8 cellular contexts compared by ENCODE assay signal in genomic region chr1:11980676-11980972, GRCh38. TPM values are rescaled to one million over a fixed set of nuclear protein-coding genes. Genes with fewer than 3 reads are reported as not detected.
A peak's percentile ranks its signal among the peaks of the same experiment; 100 is the strongest.
DNase-seq lines count a peak whose midpoint lies in the region; ATAC-seq and TF ChIP-seq lines count a peak whose summit lies in the region.

No MANE protein-coding gene starts in this region.

- peaks cover 26% of the 10 kb centered on the region for H3K36me3 ChIP-seq in skeletal muscle satellite cell (ENCODE audit: insufficient read depth, low read length)

- H4K8ac ChIP-seq in H9 (replicated peaks; ENCODE audit: insufficient read length, low read depth, low read length), result no peak overlapping the region

- no peak overlapping the region for H2BK20ac ChIP-seq in H9 (ENCODE audit: low read depth, low read length, poor library complexity, severe bottlenecking)

- WGBS in H9 (ENCODE audit: extremely low coverage, insufficient read length, low lambda C conversion rate), result no CpG with 5 or more reads among the region's 12 CpGs

- H3K9me3 Mint-ChIP-seq in H9, result no peaks in the 10 kb centered on the region
- H3K9me3 Mint-ChIP-seq in T-helper 2 cell treated with Interferon-gamma antibody and Interleukin-4, amounts not matched to agents 5 μg/mL and 100 μg/mL, for 36 hours, result no peaks in the 10 kb centered on the region

- peak overlapping the region; percentile 9 for H3K18ac ChIP-seq in H9 (ENCODE audit: insufficient read length, low read depth, low read length)

- H2BK120ac ChIP-seq in H9 (ENCODE audit: low read depth, low read length, poor library complexity, severe bottlenecking), result no peak overlapping the region

- H3K14ac ChIP-seq in H9 (ENCODE audit: insufficient read depth, low read length), result 0 out of 2 replicates have a peak overlapping the region, but pooled peaks have one; percentile 16

- H3K4me1 ChIP-seq in H9 (ENCODE audit: insufficient read depth, low read length), result no peaks in the 10 kb centered on the region; the same call in 1 of the 2 replicates
- H3K4me1 ChIP-seq in foreskin keratinocyte, result peaks cover 8% of the 10 kb centered on the region
- H3K4me1 ChIP-seq in skeletal muscle satellite cell (ENCODE audit: control insufficient read depth, insufficient read depth, low read length), result peaks cover 25% of the 10 kb centered on the region

- no peak overlapping the region for H3K4ac ChIP-seq in H9 (ENCODE audit: low read depth, low read length)

- H3K27me3 ChIP-seq in H9 (ENCODE audit: insufficient read depth, low read length), result no peaks in the 10 kb centered on the region
- H3K27me3 ChIP-seq in foreskin keratinocyte, result no peaks in the 10 kb centered on the region
- no peaks in the 10 kb centered on the region for H3K27me3 ChIP-seq in skeletal muscle satellite cell (ENCODE audit: control insufficient read depth, insufficient read depth, low read length)

- no peak overlapping the region for H3K56ac ChIP-seq in H9 (ENCODE audit: insufficient read length, low read depth, low read length)

- peaks cover 9% of the 10 kb centered on the region for H3K23me2 ChIP-seq in H9 (ENCODE audit: insufficient read length, low read depth, low read length, poor library complexity, severe bottlenecking)

- no peak overlapping the region for H4K91ac ChIP-seq in H9 (ENCODE audit: insufficient read length, low read depth, low read length)

- no peaks in the 10 kb centered on the region for H3K9me3 ChIP-seq in H9 (ENCODE audit: control insufficient read depth, low read depth, low read length)
- no peaks in the 10 kb centered on the region for H3K9me3 ChIP-seq in skeletal muscle satellite cell (replicated peaks; ENCODE audit: low read length)

- H3K27ac ChIP-seq in H9 (ENCODE audit: insufficient read length, low read depth, low read length), result no peak overlapping the region
- H3K27ac ChIP-seq in foreskin keratinocyte, result peak overlapping the region; percentile 77

- no peak overlapping the region for H2BK5ac ChIP-seq in H9 (ENCODE audit: insufficient read length, low read length)

- H3K27me3 Mint-ChIP-seq in H9 (ENCODE audit: low read depth), result no peaks in the 10 kb centered on the region; the same call in 1 of the 2 replicates
- no peaks in the 10 kb centered on the region for H3K27me3 Mint-ChIP-seq in T-helper 2 cell treated with Interferon-gamma antibody and Interleukin-4, amounts not matched to agents 5 μg/mL and 100 μg/mL, for 36 hours (ENCODE audit: low read depth)

- H3K27ac Mint-ChIP-seq in H9, result peak overlapping the region; percentile 97 to 99 (median 99)
- H3K27ac Mint-ChIP-seq in T-helper 2 cell treated with Interferon-gamma antibody and Interleukin-4, amounts not matched to agents 5 μg/mL and 100 μg/mL, for 36 hours, result peak overlapping the region; percentile 98

- H3K36me3 Mint-ChIP-seq in H9 (ENCODE audit: insufficient read depth in 1 of 3, low read depth in 3 of 3), result peaks cover 17 to 44% (median 35%) of the 10 kb centered on the region in 3 experiments; a peak in 6 of 7 replicates
- H3K36me3 Mint-ChIP-seq in T-helper 2 cell treated with Interferon-gamma antibody and Interleukin-4, amounts not matched to agents 5 μg/mL and 100 μg/mL, for 36 hours (ENCODE audit: low read depth), result peaks cover 24% of the 10 kb centered on the region

- no peak overlapping the region for H4K5ac ChIP-seq in H9 (ENCODE audit: insufficient read length, low read depth, low read length)

- H3K79me2 ChIP-seq in H9 (ENCODE audit: insufficient read depth, low read length), result peaks cover 2% of the 10 kb centered on the region; the same call in 1 of the 2 replicates

- no peak for TF ChIP-seq CTCF in H9 (conservative IDR thresholded peaks at IDR 0.05)
- TF ChIP-seq CTCF in foreskin keratinocyte (conservative IDR thresholded peaks at IDR 0.05), result no peak

- H2BK15ac ChIP-seq in H9 (ENCODE audit: low read depth, low read length), result no peak overlapping the region

- H3K4me2 ChIP-seq in H9 (ENCODE audit: insufficient read depth, insufficient read length, low read length) (peak overlapping the region; percentile 99), skeletal muscle satellite cell (ENCODE audit: low read length) (peak overlapping the region; percentile 81)

- ATAC-seq in foreskin keratinocyte (no peak), HG02885 (IDR thresholded peaks at IDR 0.05; ENCODE audit: poor library complexity, unreplicated experiment) (no peak)

- H3K9ac ChIP-seq in H9 (ENCODE audit: extremely low read depth, insufficient read length, low read length) (peak overlapping the region; percentile 76), skeletal muscle satellite cell (ENCODE audit: low read depth, low read length) (peak overlapping the region; percentile 95)

- H3K4me3 ChIP-seq in skeletal muscle satellite cell (ENCODE audit: low read length), result peak overlapping the region; percentile 95

- no peak overlapping the region for H2AFZ ChIP-seq in H9 (ENCODE audit: low read length)

- peak overlapping the region; percentile 96 to 98 for H3K4me3 Mint-ChIP-seq in H9
- H3K4me3 Mint-ChIP-seq in T-helper 2 cell treated with Interferon-gamma antibody and Interleukin-4, amounts not matched to agents 5 μg/mL and 100 μg/mL, for 36 hours, result peak overlapping the region; percentile 92

- no peak overlapping the region for H2AK5ac ChIP-seq in H9 (ENCODE audit: insufficient read length, low read length)

- H3K79me1 ChIP-seq in H9 (ENCODE audit: insufficient read depth, low read depth, low read length, poor library complexity, severe bottlenecking), result no peaks in the 10 kb centered on the region

- H4K20me1 ChIP-seq in H9 (ENCODE audit: control insufficient read depth, insufficient read depth, insufficient read length), result no peaks in the 10 kb centered on the region

- peaks cover 14 to 20% of the 10 kb centered on the region in 2 experiments for H3K4me1 Mint-ChIP-seq in H9
- peaks cover 30% of the 10 kb centered on the region for H3K4me1 Mint-ChIP-seq in T-helper 2 cell treated with Interferon-gamma antibody and Interleukin-4, amounts not matched to agents 5 μg/mL and 100 μg/mL, for 36 hours (ENCODE audit: low read depth)

- DNase-seq in H9 (no peak), foreskin keratinocyte (no peak), RKO (ENCODE audit: low spot score) (no peak), AG08396 (ENCODE audit: low spot score) (no peak), KG1 (lab: John Stamatoyannopoulos, UW) (no peak)
- DNase-seq in T-helper 2 cell treated with Interferon-gamma antibody and Interleukin-4, amounts not matched to agents 5 μg/mL and 100 μg/mL, for 36 hours (ENCODE audit: low spot score), result no peak

- H3T11ph ChIP-seq in H9 (ENCODE audit: low read length), result no peak overlapping the region

- no peak overlapping the region for H2BK12ac ChIP-seq in H9 (ENCODE audit: insufficient read length, low read depth, low read length)

- H3K23ac ChIP-seq in H9 (ENCODE audit: insufficient read length, low read depth, low read length), result no peak overlapping the region

RNA-seq across cellular contexts. Expression of gene MFN2, which starts 0.4 kb away (rescaled TPM):
- total RNA-seq in H9 (2021), result 61.4 and 63.3 TPM in 2 replicates
- total RNA-seq in foreskin keratinocyte, result 110 and 118 TPM in 2 replicates
- 43.1 and 51.5 TPM in 2 replicates for polyA plus RNA-seq in foreskin keratinocyte
- 57.0 and 68.2 TPM in 2 replicates for total RNA-seq in skeletal muscle satellite cell (2012; rRNA removed)

RNA-seq across cellular contexts. Expression of gene MIIP, which starts 38.7 kb away (rescaled TPM):
- total RNA-seq in H9 (2021) (52.3 and 54.1 TPM in 2 replicates), foreskin keratinocyte (30.7 and 31.2 TPM in 2 replicates)
- 37.3 and 41.1 TPM in 2 replicates for polyA plus RNA-seq in foreskin keratinocyte
- 25.1 and 30.7 TPM in 2 replicates for total RNA-seq in skeletal muscle satellite cell (2012; rRNA removed)

RNA-seq across cellular contexts. Expression of gene PLOD1, which starts 46.1 kb away (rescaled TPM):
- total RNA-seq in H9 (2021), result 57.0 TPM in 2 replicates
- total RNA-seq in foreskin keratinocyte, result 65.7 and 84.0 TPM in 2 replicates
- polyA plus RNA-seq in foreskin keratinocyte, result 55.0 and 67.1 TPM in 2 replicates
- total RNA-seq in skeletal muscle satellite cell (2012; rRNA removed), result 267 and 303 TPM in 2 replicates

RNA-seq across cellular contexts. Expression of gene KIAA2013, which starts 54.4 kb away (rescaled TPM):
- total RNA-seq in H9 (2021), result 45.7 and 46.8 TPM in 2 replicates
- 33.6 and 35.6 TPM in 2 replicates for total RNA-seq in foreskin keratinocyte
- polyA plus RNA-seq in foreskin keratinocyte, result 34.5 and 36.5 TPM in 2 replicates
- total RNA-seq in skeletal muscle satellite cell (2012; rRNA removed), result 68.4 and 73.2 TPM in 2 replicates
